Comparison of ENCODE assay signal across 8 cellular contexts in genomic region chr1:213050745-213051126, GRCh38. TPM values are rescaled to one million over a fixed set of nuclear protein-coding genes. Genes with fewer than 3 reads are reported as not detected.
DNase-seq lines count a peak whose midpoint lies in the region; ATAC-seq, FAIRE-seq and TF ChIP-seq lines count a peak whose summit lies in the region.

No MANE protein-coding gene starts in this region.

- peak overlapping the region; percentile 99 for H2AFZ ChIP-seq in mammary epithelial cell (ENCODE audit: low read depth, low read length)

- H3K4me3 ChIP-seq in A673 (ENCODE audit: low read depth, low read length, poor library complexity, severe bottlenecking) (peak overlapping the region; percentile 81), mammary epithelial cell (replicated peaks in 1 of 3; ENCODE audit: insufficient read depth in 1 of 3, low read depth in 2 of 3, low read length in 3 of 3) (peak overlapping the region; percentile 96 to 98 (median 98)), mesodermal cell (ENCODE audit: extremely low read depth, insufficient read depth, low read length, poor library complexity, severe bottlenecking) (peak overlapping the region; percentile 85)

- peak overlapping the region; percentile 74 for H3K9ac ChIP-seq in mammary epithelial cell (ENCODE audit: insufficient read depth, low read length)

- TF ChIP-seq CTCF in A673 (conservative IDR thresholded peaks at IDR 0.05; ENCODE audit: low read depth, low read length): no peak
- TF ChIP-seq CTCF in mammary epithelial cell (conservative IDR thresholded peaks at IDR 0.05 in 1 of 2, IDR thresholded peaks at IDR 0.05 in 1 of 2; ENCODE audit: extremely low read depth in 1 of 2, insufficient read depth in 1 of 2, low read depth in 1 of 2, low read length in 2 of 2): no peak

- H3K9me3 ChIP-seq in A673 (ENCODE audit: low read depth, low read length, poor library complexity, severe bottlenecking) (no peaks in the 10 kb centered on the region), mammary epithelial cell (replicated peaks; ENCODE audit: insufficient read depth, low read length) (no peaks in the 10 kb centered on the region), mesodermal cell (ENCODE audit: control insufficient read depth, low read length) (no peaks in the 10 kb centered on the region)

- H3K79me2 ChIP-seq in mammary epithelial cell (ENCODE audit: insufficient read depth, low read length): peaks cover 35% of the 10 kb centered on the region

- H3K27ac ChIP-seq in A673 (ENCODE audit: low read depth, low read length, poor library complexity, severe bottlenecking) (peak overlapping the region; percentile 51), mammary epithelial cell (ENCODE audit: insufficient read depth, low read depth, low read length) (peak overlapping the region; percentile 56), mesodermal cell (ENCODE audit: low read depth, low read length, severe bottlenecking) (no peak overlapping the region)

- H3K4me1 ChIP-seq in A673 (ENCODE audit: insufficient read depth, low read length, poor library complexity, severe bottlenecking): peaks cover 11% of the 10 kb centered on the region
- H3K4me1 ChIP-seq in mammary epithelial cell (ENCODE audit: insufficient read depth, low read length): peaks cover 18% of the 10 kb centered on the region
- no peaks in the 10 kb centered on the region for H3K4me1 ChIP-seq in mesodermal cell (ENCODE audit: control insufficient read depth, insufficient read depth, low read length, poor library complexity, severe bottlenecking)

- in situ Hi-C loops in mammary epithelial cell (cut with MboI; ENCODE audit: low sequenced_read_pairs in 2 of 2): no loop called here

- no peaks in the 10 kb centered on the region for H4K20me1 ChIP-seq in mammary epithelial cell (ENCODE audit: insufficient read depth, low read length)

- no TSS peak for BruUV-seq in A673 (replicated peaks; lab: Mats Ljungman, UMichigan)
- BruUV-seq in mammary epithelial cell (replicated peaks; lab: Mats Ljungman, UMichigan): TSS peak; percentile 69

- POLR2A ChIA-PET in A673 (lab: Charles Lee; ENCODE audit: low non-redundant PET): interaction anchor here (0.5 kb wide), 1 partner anchor 93 kb away, joined by 3 read pairs; no protein-coding TSS in a partner anchor

- H3K27me3 ChIP-seq in A673 (replicated peaks; ENCODE audit: insufficient read depth, low read depth, low read length, poor library complexity): no peaks in the 10 kb centered on the region
- no peaks in the 10 kb centered on the region for H3K27me3 ChIP-seq in mammary epithelial cell (ENCODE audit: insufficient read depth, low read length)

- peak overlapping the region; percentile 94 for H3K4me2 ChIP-seq in mammary epithelial cell (ENCODE audit: insufficient read depth, low read depth, low read length)

- FAIRE-seq in GM19239 (lab: Jason Lieb, UNC): peak; percentile 94

- DNase-seq in A673 (ENCODE audit: low spot score): no peak
- no peak for DNase-seq in GM19239 (ENCODE audit: insufficient read length, low spot score)
- DNase-seq in mammary epithelial cell: no peak
- no peak for DNase-seq in SKM-1 (lab: John Stamatoyannopoulos, UW; ENCODE audit: unreplicated experiment)
- DNase-seq in AG08396 (ENCODE audit: low spot score): no peak
- no peak for DNase-seq in stimulated activated CD4-positive, alpha-beta T cell treated with anti-CD3 and anti-CD28 coated beads, Interleukin-2, amount 100 ng/mL, for 24 hours

- 17% methylated on average over 14 of the region's 15 CpGs for WGBS in mammary epithelial cell (ENCODE audit: low coverage, missing lambda C conversion rate)
- 64 to 87% methylated on average over 10 to 15 of the region's 15 CpGs for WGBS in mesodermal cell (ENCODE audit: insufficient coverage in 2 of 2), 2 experiments

- dilution Hi-C loops in mammary epithelial cell (cut with HindIII; ENCODE audit: low sequenced_read_pairs): no loop called here

- peak; percentile 5 for ATAC-seq in HG03558 (IDR thresholded peaks at IDR 0.05; ENCODE audit: extremely low read depth, unreplicated experiment)

- CTCF ChIA-PET in A673 (lab: Charles Lee) (no interaction called here), mammary epithelial cell (lab: Charles Lee; ENCODE audit: low non-redundant PET) (no interaction called here)

- intact Hi-C loops in A673 (cut with micrococcal nuclease; ENCODE audit: unreplicated experiment): no loop called here
- intact Hi-C loops in mammary epithelial cell (cut with micrococcal nuclease): loop anchor here (1.0 to 10.0 kb wide), 2 partner anchors 35 to 446 kb away; partner anchors contain the start of genes ANGEL2 and ATF3

- H3K36me3 ChIP-seq in A673 (ENCODE audit: insufficient read depth, low read length, poor library complexity, severe bottlenecking) (no peaks in the 10 kb centered on the region), mammary epithelial cell (ENCODE audit: insufficient read depth, low read length) (no peaks in the 10 kb centered on the region), mesodermal cell (ENCODE audit: control insufficient read depth, insufficient read depth, low read length) (no peaks in the 10 kb centered on the region)

RNA-seq across cellular contexts. Expression of gene RPS6KC1, which starts 0.3 kb away (rescaled TPM):
- total RNA-seq in A673 (2021): 15.8 and 17.1 TPM in 2 replicates
- 10 to 100 TPM; 17.2 to 23.8 TPM for total RNA-seq in mammary epithelial cell
- 5.2 TPM for polyA plus RNA-seq in mammary epithelial cell
- polyA minus RNA-seq in mammary epithelial cell: 17.5 TPM
- polyA plus RNA-seq in mesodermal cell (2013, experiment 1 of 2): 16.4 TPM
- polyA plus RNA-seq in mesodermal cell (2013, experiment 2 of 2): 19.1 TPM

RNA-seq across cellular contexts. Expression of gene ANGEL2, which starts 35.1 kb away (rescaled TPM):
- 32.5 and 36.3 TPM in 2 replicates for total RNA-seq in A673 (2021)
- 10 to 100 TPM; 28.5 to 38.3 TPM for total RNA-seq in mammary epithelial cell
- 13.0 TPM for polyA plus RNA-seq in mammary epithelial cell
- polyA minus RNA-seq in mammary epithelial cell: 22.2 TPM
- polyA plus RNA-seq in mesodermal cell (2013, experiment 1 of 2): 19.0 TPM
- polyA plus RNA-seq in mesodermal cell (2013, experiment 2 of 2): 22.0 TPM
